Comparison of ENCODE assay signal across 8 cellular contexts in the genomic region with DNA sequence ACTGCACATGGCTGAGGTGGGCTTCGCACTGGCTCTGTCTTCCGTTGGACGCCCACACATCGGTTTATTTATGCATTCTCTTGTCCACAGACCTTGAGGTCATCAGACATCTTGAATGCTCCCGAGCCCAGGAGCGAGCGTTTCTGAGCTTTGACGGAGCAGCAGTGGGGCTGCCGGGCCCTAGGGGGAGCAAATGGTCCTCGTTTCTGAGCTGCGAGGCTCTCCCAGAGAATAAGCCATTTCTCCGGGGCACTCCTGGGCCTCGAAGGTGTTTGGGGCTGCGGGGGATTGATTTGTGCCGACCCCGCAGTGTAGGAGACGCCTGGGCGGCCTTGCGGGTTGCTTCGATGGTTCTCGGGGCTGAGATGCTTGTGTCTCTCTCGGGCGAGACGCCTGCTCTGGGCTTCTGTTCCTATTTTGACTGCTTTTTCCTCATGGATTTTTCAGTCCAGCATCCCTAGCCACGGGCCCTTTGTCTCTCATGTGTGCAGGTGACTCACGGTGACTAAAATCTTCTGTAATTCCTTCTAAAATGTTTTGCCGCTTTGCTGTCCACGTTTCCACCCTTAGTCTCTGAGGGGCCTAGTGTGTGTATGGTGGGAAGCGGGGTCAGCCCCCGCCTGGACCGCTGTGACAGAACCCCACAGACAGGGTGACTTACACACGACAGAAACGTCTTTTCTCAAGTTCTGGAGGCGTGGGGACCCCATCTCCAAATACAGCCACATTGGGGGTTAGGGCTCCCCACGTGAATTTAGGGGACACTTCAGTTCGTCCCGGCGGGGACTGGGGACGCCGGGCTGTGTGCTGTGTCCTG.
DNase-seq lines count a peak whose midpoint lies in the region; ATAC-seq, FAIRE-seq and TF ChIP-seq lines count a peak whose summit lies in the region.

No MANE protein-coding gene starts in this region.

- H3K27me3 ChIP-seq in naive thymus-derived CD4-positive, alpha-beta T cell (ENCODE audit: control insufficient read depth in 2 of 2, insufficient read depth in 2 of 2, low read length in 2 of 2): no peaks in the 10 kb centered on the region

- peak overlapping the region; percentile 42 for H3K4me3 ChIP-seq in epithelial cell of proximal tubule (ENCODE audit: low read depth, low read length)
- H3K4me3 ChIP-seq in naive thymus-derived CD4-positive, alpha-beta T cell (ENCODE audit: low read length): peak overlapping the region; percentile 66

- H3K27me3 Mint-ChIP-seq in naive thymus-derived CD4-positive, alpha-beta T cell: no peaks in the 10 kb centered on the region

- H3K9me3 ChIP-seq in naive thymus-derived CD4-positive, alpha-beta T cell (ENCODE audit: control insufficient read depth in 2 of 3, low read length in 3 of 3): no peaks in the 10 kb centered on the region

- H3K36me3 ChIP-seq in naive thymus-derived CD4-positive, alpha-beta T cell (ENCODE audit: control insufficient read depth in 2 of 3, insufficient read depth in 3 of 3, low read length in 3 of 3): no peaks in the 10 kb centered on the region

- H3K27ac ChIP-seq in naive thymus-derived CD4-positive, alpha-beta T cell (ENCODE audit: low read depth, low read length): peak overlapping the region; percentile 80

- H3K4me1 Mint-ChIP-seq in naive thymus-derived CD4-positive, alpha-beta T cell: peaks cover 5 to 29% (median 17%) of the 10 kb centered on the region in 7 donors

- no peak for TF ChIP-seq POLR2A in H54 (IDR thresholded peaks at IDR 0.05; ENCODE audit: low read depth, low read length)

- CTCF ChIA-PET in naive thymus-derived CD4-positive, alpha-beta T cell (lab: Charles Lee): interaction anchor here (1.2 to 2.3 kb wide), 4 partner anchors 11 to 44 kb away, joined by 4 to 15 read pairs (median 6); no protein-coding TSS in a partner anchor

- DNase-seq in AG08396 (ENCODE audit: low spot score): peak; percentile 82
- peak; percentile 53 for DNase-seq in H54 (ENCODE audit: insufficient read length, low spot score)
- DNase-seq in UCSD-AML1 (lab: John Stamatoyannopoulos, UW; ENCODE audit: unreplicated experiment): peak; percentile 43
- no peak for DNase-seq in epithelial cell of proximal tubule (ENCODE audit: low read depth)
- DNase-seq in naive thymus-derived CD4-positive, alpha-beta T cell: peak in 3 of 9 donors; percentile 27 to 37 (median 30)
- no peak for DNase-seq in NK-92 (lab: John Stamatoyannopoulos, UW; ENCODE audit: unreplicated experiment)

- no peak for ATAC-seq in naive thymus-derived CD4-positive, alpha-beta T cell
- ATAC-seq in GM21529 (IDR thresholded peaks at IDR 0.05; ENCODE audit: unreplicated experiment) (no peak), GM19351 (IDR thresholded peaks at IDR 0.05; ENCODE audit: unreplicated experiment) (no peak)

- POLR2A ChIA-PET in naive thymus-derived CD4-positive, alpha-beta T cell (lab: Charles Lee): interaction anchor here (0.7 to 1.2 kb wide), 7 partner anchors 48 to 449 kb away, joined by 3 to 4 read pairs (median 3); no protein-coding TSS in a partner anchor

- H3K36me3 Mint-ChIP-seq in naive thymus-derived CD4-positive, alpha-beta T cell: peaks cover 0 to 5% (median 0%) of the 10 kb centered on the region in 5 donors

- FAIRE-seq in H54 (lab: Jason Lieb, UNC): no peak

- no peaks in the 10 kb centered on the region for H3K9me3 Mint-ChIP-seq in naive thymus-derived CD4-positive, alpha-beta T cell

- H3K4me3 Mint-ChIP-seq in naive thymus-derived CD4-positive, alpha-beta T cell: peak overlapping the region; percentile 73 to 88 (median 83)

- no peak for TF ChIP-seq CTCF in epithelial cell of proximal tubule (conservative IDR thresholded peaks at IDR 0.05; ENCODE audit: low read depth, low read length)

- H3K4me1 ChIP-seq in naive thymus-derived CD4-positive, alpha-beta T cell (ENCODE audit: control insufficient read depth in 2 of 2, insufficient read depth in 2 of 2, low read length in 2 of 2): peaks cover 10 to 12% of the 10 kb centered on the region in 2 donors

- intact Hi-C loops in naive thymus-derived CD4-positive, alpha-beta T cell (cut with micrococcal nuclease): loop anchor here (1.0 to 10.0 kb wide), 17 partner anchors 14 to 1665 kb away; partner anchors contain the start of genes PRXL2B (in 2 of the 2), TMEM52 (in 2 of the 2), FAAP20 (in 1 of the 2) and LRRC47 (in 1 of the 2)

- peak overlapping the region; percentile 54 to 96 (median 93) for H3K27ac Mint-ChIP-seq in naive thymus-derived CD4-positive, alpha-beta T cell

Comparison
In these comparisons a context has a peak if more than half of its experiments do, and no peak if none do; other contexts are left out.
1. DNase-seq: peak in AG08396 (single experiment), H54 (single experiment) and UCSD-AML1 (single experiment); none in epithelial cell of proximal tubule (single experiment) and NK-92 (single experiment).